1 cellular context compared by ENCODE assay signal in the genomic region with DNA sequence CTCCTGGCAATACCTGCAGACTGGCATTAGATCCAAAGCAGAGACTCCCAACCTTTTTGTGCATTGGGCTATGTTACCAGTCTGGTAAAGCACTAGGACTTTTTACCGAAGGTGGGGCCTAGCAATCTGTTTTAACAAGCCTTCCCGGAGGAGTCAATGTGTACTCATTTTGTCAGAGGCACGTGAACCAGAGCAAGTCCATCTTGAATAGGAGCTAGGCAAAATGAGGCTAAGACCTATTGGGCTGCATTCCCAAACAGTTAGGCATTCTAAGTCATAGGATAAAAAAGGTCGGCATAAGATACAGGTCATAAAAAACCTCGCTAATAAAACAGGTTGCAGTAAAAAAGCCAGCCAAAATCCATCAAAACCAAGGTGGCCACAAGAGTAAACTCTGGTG.
TF ChIP-seq lines count a peak whose summit lies in the region.

No MANE protein-coding gene starts in this region.

TF ChIP-seq in GM12878, 131 proteins besides CTCF, POLR2A, EP300 and RAD21 (continued from another document):
- TF ChIP-seq, protein P1, sequence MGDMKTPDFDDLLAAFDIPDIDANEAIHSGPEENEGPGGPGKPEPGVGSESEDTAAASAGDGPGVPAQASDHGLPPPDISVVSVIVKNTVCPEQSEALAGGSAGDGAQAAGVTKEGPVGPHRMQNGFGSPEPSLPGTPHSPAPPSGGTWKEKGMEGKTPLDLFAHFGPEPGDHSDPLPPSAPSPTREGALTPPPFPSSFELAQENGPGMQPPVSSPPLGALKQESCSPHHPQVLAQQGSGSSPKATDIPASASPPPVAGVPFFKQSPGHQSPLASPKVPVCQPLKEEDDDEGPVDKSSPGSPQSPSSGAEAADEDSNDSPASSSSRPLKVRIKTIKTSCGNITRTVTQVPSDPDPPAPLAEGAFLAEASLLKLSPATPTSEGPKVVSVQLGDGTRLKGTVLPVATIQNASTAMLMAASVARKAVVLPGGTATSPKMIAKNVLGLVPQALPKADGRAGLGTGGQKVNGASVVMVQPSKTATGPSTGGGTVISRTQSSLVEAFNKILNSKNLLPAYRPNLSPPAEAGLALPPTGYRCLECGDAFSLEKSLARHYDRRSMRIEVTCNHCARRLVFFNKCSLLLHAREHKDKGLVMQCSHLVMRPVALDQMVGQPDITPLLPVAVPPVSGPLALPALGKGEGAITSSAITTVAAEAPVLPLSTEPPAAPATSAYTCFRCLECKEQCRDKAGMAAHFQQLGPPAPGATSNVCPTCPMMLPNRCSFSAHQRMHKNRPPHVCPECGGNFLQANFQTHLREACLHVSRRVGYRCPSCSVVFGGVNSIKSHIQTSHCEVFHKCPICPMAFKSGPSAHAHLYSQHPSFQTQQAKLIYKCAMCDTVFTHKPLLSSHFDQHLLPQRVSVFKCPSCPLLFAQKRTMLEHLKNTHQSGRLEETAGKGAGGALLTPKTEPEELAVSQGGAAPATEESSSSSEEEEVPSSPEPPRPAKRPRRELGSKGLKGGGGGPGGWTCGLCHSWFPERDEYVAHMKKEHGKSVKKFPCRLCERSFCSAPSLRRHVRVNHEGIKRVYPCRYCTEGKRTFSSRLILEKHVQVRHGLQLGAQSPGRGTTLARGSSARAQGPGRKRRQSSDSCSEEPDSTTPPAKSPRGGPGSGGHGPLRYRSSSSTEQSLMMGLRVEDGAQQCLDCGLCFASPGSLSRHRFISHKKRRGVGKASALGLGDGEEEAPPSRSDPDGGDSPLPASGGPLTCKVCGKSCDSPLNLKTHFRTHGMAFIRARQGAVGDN (IDR thresholded peaks at IDR 0.05) = 0 out of 2 replicates have a peak, but pooled peaks have one; percentile 25
